In genomic region chr7:47326220-47326619, GRCh38 we compare ENCODE assay signal across 1 cellular context.
TF ChIP-seq lines count a peak whose summit lies in the region.

No MANE protein-coding gene starts in this region.

TF ChIP-seq in K562, 482 proteins besides CTCF, POLR2A, EP300 and RAD21 (continued from another document):
- TF ChIP-seq MNT (conservative IDR thresholded peaks at IDR 0.05) (no peak), KDM4B (IDR thresholded peaks at IDR 0.05; ENCODE audit: borderline replicate concordance in 2 of 2, low read depth in 1 of 2) (no peak), JUNB (CRISPR knock-in tag; conservative IDR thresholded peaks at IDR 0.05) (no peak), E4F1 (CRISPR knock-in tag; IDR thresholded peaks at IDR 0.05; ENCODE audit: borderline replicate concordance) (no peak), SAFB (IDR thresholded peaks at IDR 0.05; ENCODE audit: borderline replicate concordance, low read depth, low read length) (no peak), ASH1L (IDR thresholded peaks at IDR 0.05; ENCODE audit: borderline replicate concordance, low read depth, partially characterized antibody) (no peak), FOXK1 (CRISPR knock-in tag; IDR thresholded peaks at IDR 0.05; ENCODE audit: borderline replicate concordance) (no peak), ZC3H11A (IDR thresholded peaks at IDR 0.05; ENCODE audit: low read depth, low read length) (no peak), GTF2E2 (tag; IDR thresholded peaks at IDR 0.05) (no peak), FOXJ3 (CRISPR knock-in tag; IDR thresholded peaks at IDR 0.05) (no peak), ZFP1 (CRISPR knock-in tag; IDR thresholded peaks at IDR 0.05) (no peak)
- TF ChIP-seq, protein P1, sequence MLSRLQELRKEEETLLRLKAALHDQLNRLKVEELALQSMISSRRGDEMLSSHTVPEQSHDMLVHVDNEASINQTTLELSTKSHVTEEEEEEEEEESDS (CRISPR knock-in tag; IDR thresholded peaks at IDR 0.05), result no peak
TF ChIP-seq in K562: peak in this region for 0.
